12 cellular contexts compared by ENCODE assay signal in the genomic region with DNA sequence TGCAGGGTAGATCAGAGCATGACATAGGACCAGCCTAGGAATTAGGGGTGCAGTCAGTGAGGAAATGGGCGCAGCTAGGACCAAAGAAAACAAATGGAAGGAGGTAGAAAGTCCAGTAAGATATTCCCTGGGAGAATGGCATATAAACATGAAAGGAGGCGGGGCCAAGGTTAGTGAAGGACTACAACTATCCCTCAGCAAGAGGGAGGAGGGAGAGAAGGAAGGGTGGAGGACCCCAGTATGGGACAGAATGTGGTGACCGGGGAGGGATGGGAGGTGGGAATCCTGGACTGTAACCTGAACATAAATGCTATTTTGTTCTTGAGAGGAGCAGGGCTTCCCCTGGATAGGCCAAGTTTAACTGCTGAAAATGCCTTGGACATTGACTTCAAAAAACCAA. TPM values are rescaled to one million over a fixed set of nuclear protein-coding genes. Genes with fewer than 3 reads are reported as not detected.
DNase-seq lines count a peak whose midpoint lies in the region; ATAC-seq, FAIRE-seq and TF ChIP-seq lines count a peak whose summit lies in the region.
"Had no signal": no experiment of that assay in that cellular context is flagged by ENCODE, and none has a peak within 500 bp of the region (broad histone marks: within the 10 kb centered on the region; RNA-seq: fewer than 3 reads in every experiment).

No MANE protein-coding gene starts in this region.

- no peak overlapping the region for H3K14ac ChIP-seq in H1 (ENCODE audit: insufficient read length)

- CTCF ChIA-PET in H1 (lab: Charles Lee; ENCODE audit: partially characterized antibody) = interaction anchor here (0.9 to 2.3 kb wide), 2 partner anchors 12 to 87 kb away, joined by 3 to 8 read pairs; no protein-coding TSS in a partner anchor

- H3K9me3 ChIP-seq in H1 (ENCODE audit: insufficient read depth in 2 of 2, low read depth in 1 of 2, low read length in 1 of 2) (no peaks in the 10 kb centered on the region), neural progenitor cell (ENCODE audit: low read depth) (no peaks in the 10 kb centered on the region), upper lobe of right lung (no peaks in the 10 kb centered on the region)

- H3K56ac ChIP-seq in H1 (replicated peaks; ENCODE audit: insufficient read length, low read depth, low read length) = no peak overlapping the region

- no peak for FAIRE-seq in H1 (lab: Jason Lieb, UNC)

- peak overlapping the region; percentile 35; the same call in 1 of the 2 replicates for H2BK5ac ChIP-seq in H1 (ENCODE audit: low read depth, low read length)

- peak overlapping the region; percentile 0 for H2BK120ac ChIP-seq in H1 (replicated peaks; ENCODE audit: low read depth, low read length)

- H4K20me1 ChIP-seq in H1 (replicated peaks in 1 of 2; ENCODE audit: control insufficient read depth in 1 of 2, insufficient read depth in 2 of 2, low read length in 2 of 2) = no peaks in the 10 kb centered on the region
- H4K20me1 ChIP-seq in neural progenitor cell (ENCODE audit: low read depth) = no peaks in the 10 kb centered on the region

- TF ChIP-seq EP300 in H1 (IDR thresholded peaks at IDR 0.05; ENCODE audit: borderline replicate concordance in 1 of 2, low read depth in 2 of 2, low read length in 2 of 2) = no peak

- no peak for DNase-seq in activated naive CD4-positive, alpha-beta T cell treated with anti-CD3 and anti-CD28 coated beads, Interleukin-2, amount 50 U/mL, for 72 hours (ENCODE audit: low spot score in 2 of 2)
- no peak for DNase-seq in H1 (ENCODE audit: low read depth in 1 of 2, low spot score in 2 of 2)
- DNase-seq in neural progenitor cell (ENCODE audit: low spot score) = no peak
- no peak for DNase-seq in upper lobe of right lung
- no peak for DNase-seq in SIG-M5 (lab: John Stamatoyannopoulos, UW)
- DNase-seq in H4 (ENCODE audit: low spot score) = no peak
- DNase-seq: immature natural killer cell; NK-92 treated with Interleukin-12 subunit alpha and Interleukin-12 subunit beta, amount 100 ng/mL, for 24 hours; T-cell had no signal

- no peak overlapping the region for H4K8ac ChIP-seq in H1 (ENCODE audit: extremely low read depth, insufficient read depth, low read length)

- TF ChIP-seq CTCF in H1 (IDR thresholded peaks at IDR 0.05; ENCODE audit: control extremely low read depth in 1 of 3, insufficient read depth in 1 of 3, low read depth in 1 of 3, low read length in 3 of 3) (no peak), neural progenitor cell (IDR thresholded peaks at IDR 0.05) (no peak), upper lobe of right lung (IDR thresholded peaks at IDR 0.05) (no peak)

- H2AK5ac ChIP-seq in H1 (ENCODE audit: low read depth, low read length) = no peak overlapping the region

- no peaks in the 10 kb centered on the region for H3K4me1 Mint-ChIP-seq in activated naive CD4-positive, alpha-beta T cell treated with anti-CD3 and anti-CD28 coated beads, Interleukin-2, amount 50 U/mL, for 24 hours
- H3K4me1 Mint-ChIP-seq in neural progenitor cell = peaks cover 59% of the 10 kb centered on the region
- H3K4me1 Mint-ChIP-seq: immature natural killer cell had no signal

- H2BK20ac ChIP-seq in H1 (ENCODE audit: low read length) = peak overlapping the region; percentile 97; the same call in 1 of the 2 replicates

- H3K27me3 ChIP-seq in H1 (replicated peaks in 1 of 4; ENCODE audit: control insufficient read depth in 3 of 4, extremely low read depth in 1 of 4, insufficient read depth in 3 of 4, low read length in 3 of 4) (no peaks in the 10 kb centered on the region), neural progenitor cell (no peaks in the 10 kb centered on the region), upper lobe of right lung (no peaks in the 10 kb centered on the region)

- TF ChIP-seq POLR2A in H1 (IDR thresholded peaks at IDR 0.05; ENCODE audit: control extremely low read depth in 1 of 2, low read depth in 2 of 2, low read length in 2 of 2) = no peak

- H2AFZ ChIP-seq in H1 (ENCODE audit: low read length) (0 out of 2 replicates have a peak overlapping the region, but pooled peaks have one; percentile 74), neural progenitor cell (replicated peaks) (peak overlapping the region; percentile 83)

- H3K36me3 ChIP-seq in H1 (ENCODE audit: control insufficient read depth in 2 of 4, insufficient read depth in 4 of 4, low read length in 3 of 4) = no peaks in the 10 kb centered on the region
- H3K36me3 ChIP-seq in neural progenitor cell = no peaks in the 10 kb centered on the region
- H3K36me3 ChIP-seq in upper lobe of right lung = no peaks in the 10 kb centered on the region

- H3K4me1 ChIP-seq in H1 (replicated peaks in 1 of 4; ENCODE audit: control insufficient read depth in 3 of 4, insufficient read depth in 4 of 4, low read length in 3 of 4) (peaks cover 6 to 18% (median 11%) of the 10 kb centered on the region in 4 experiments), neural progenitor cell (peaks cover 20% of the 10 kb centered on the region), upper lobe of right lung (peaks cover 53% of the 10 kb centered on the region)

- no peak overlapping the region for H3K9ac ChIP-seq in H1 (replicated peaks in 1 of 4; ENCODE audit: extremely low read depth in 1 of 4, low read depth in 3 of 4, low read length in 3 of 4)
- no peak overlapping the region for H3K9ac ChIP-seq in neural progenitor cell

- peak overlapping the region; percentile 93 for H2BK12ac ChIP-seq in H1 (ENCODE audit: low read depth, low read length)

- H3K27ac Mint-ChIP-seq in activated naive CD4-positive, alpha-beta T cell treated with anti-CD3 and anti-CD28 coated beads, Interleukin-2, amount 50 U/mL, for 24 hours = peak overlapping the region; percentile 63
- no peak overlapping the region for H3K27ac Mint-ChIP-seq in activated naive CD4-positive, alpha-beta T cell treated with anti-CD3 and anti-CD28 coated beads, Interleukin-2, amount 50 U/mL, for 72 hours
- H3K27ac Mint-ChIP-seq in neural progenitor cell = peak overlapping the region; percentile 4
- H3K27ac Mint-ChIP-seq: immature natural killer cell, T-cell had no signal

- H4K5ac ChIP-seq in H1 (ENCODE audit: insufficient read length, low read depth, low read length) = no peak overlapping the region

- peak overlapping the region; percentile 85; the same call in 1 of the 2 replicates for H3K18ac ChIP-seq in H1 (ENCODE audit: extremely low read depth, low read length)

- peaks cover 3% of the 10 kb centered on the region for H3K27me3 Mint-ChIP-seq in activated naive CD4-positive, alpha-beta T cell treated with anti-CD3 and anti-CD28 coated beads, Interleukin-2, amount 50 U/mL, for 24 hours
- peaks cover 15% of the 10 kb centered on the region for H3K27me3 Mint-ChIP-seq in neural progenitor cell (ENCODE audit: insufficient read depth, low read depth)

- no peak overlapping the region for H3K4ac ChIP-seq in H1 (replicated peaks; ENCODE audit: insufficient read length, low read depth, low read length)

- no peak overlapping the region for H3K4me3 Mint-ChIP-seq in activated naive CD4-positive, alpha-beta T cell treated with anti-CD3 and anti-CD28 coated beads, Interleukin-2, amount 50 U/mL, for 24 hours
- H3K4me3 Mint-ChIP-seq in neural progenitor cell = peak overlapping the region; percentile 64
- H3K4me3 Mint-ChIP-seq: immature natural killer cell, T-cell had no signal

- no peaks in the 10 kb centered on the region for H3K79me1 ChIP-seq in H1 (ENCODE audit: low read depth, low read length)

- no peak for TF ChIP-seq RAD21 in H1 (IDR thresholded peaks at IDR 0.05 in 1 of 2, conservative IDR thresholded peaks at IDR 0.05 in 1 of 2; ENCODE audit: low read depth in 2 of 2, low read length in 2 of 2)

- H3K79me2 ChIP-seq in H1 (ENCODE audit: control insufficient read depth in 1 of 2, insufficient read depth in 2 of 2, low read length in 2 of 2) (no peaks in the 10 kb centered on the region), neural progenitor cell (ENCODE audit: low read depth) (no peaks in the 10 kb centered on the region)

- peak overlapping the region; percentile 98 for H2BK15ac ChIP-seq in H1 (ENCODE audit: low read length)

- 90% methylated on average over 3 of the region's 3 CpGs; no CpG with 5 or more reads in 1 of the 2 experiments for WGBS in H1 (ENCODE audit: extremely low coverage in 1 of 2, insufficient coverage in 1 of 2, insufficient read length in 1 of 2, insufficient replicate concordance in 2 of 2, low coverage in 1 of 2, low lambda C conversion rate in 2 of 2, missing lambda C conversion rate in 1 of 2), 2 experiments

- peak overlapping the region in 1 of 2 experiments; percentile 64; a peak in 1 of 4 replicates for H3K4me2 ChIP-seq in H1 (ENCODE audit: insufficient read depth in 1 of 2, low read depth in 2 of 2, low read length in 2 of 2)
- peak overlapping the region; percentile 65 for H3K4me2 ChIP-seq in neural progenitor cell

- no peaks in the 10 kb centered on the region for H3K36me3 Mint-ChIP-seq in activated naive CD4-positive, alpha-beta T cell treated with anti-CD3 and anti-CD28 coated beads, Interleukin-2, amount 50 U/mL, for 24 hours
- no peaks in the 10 kb centered on the region for H3K36me3 Mint-ChIP-seq in activated naive CD4-positive, alpha-beta T cell treated with anti-CD3 and anti-CD28 coated beads, Interleukin-2, amount 50 U/mL, for 72 hours
- H3K36me3 Mint-ChIP-seq in neural progenitor cell = no peaks in the 10 kb centered on the region
- H3K36me3 Mint-ChIP-seq: immature natural killer cell, T-cell had no signal

- intact Hi-C loops in upper lobe of right lung (cut with DNase I) = no loop called here

- no peaks in the 10 kb centered on the region for H3K23me2 ChIP-seq in H1 (ENCODE audit: low read depth, low read length)

- no peak overlapping the region for H3K23ac ChIP-seq in H1 (ENCODE audit: insufficient read length)

- POLR2A ChIA-PET in H1 (lab: Charles Lee; ENCODE audit: partially characterized antibody) = interaction anchor here (0.6 to 2.1 kb wide), 5 partner anchors 12 to 368 kb away, joined by 3 to 5 read pairs (median 4); no protein-coding TSS in a partner anchor

- no peak for ATAC-seq in activated naive CD4-positive, alpha-beta T cell treated with anti-CD3 and anti-CD28 coated beads, Interleukin-2, amount 50 U/mL, for 72 hours
- ATAC-seq in upper lobe of right lung = no peak
- no peak for ATAC-seq in HG03280 (IDR thresholded peaks at IDR 0.05; ENCODE audit: unreplicated experiment)
- ATAC-seq: T-cell had no signal

- H3K9me3 Mint-ChIP-seq in activated naive CD4-positive, alpha-beta T cell treated with anti-CD3 and anti-CD28 coated beads, Interleukin-2, amount 50 U/mL, for 24 hours = no peaks in the 10 kb centered on the region
- no peaks in the 10 kb centered on the region for H3K9me3 Mint-ChIP-seq in activated naive CD4-positive, alpha-beta T cell treated with anti-CD3 and anti-CD28 coated beads, Interleukin-2, amount 50 U/mL, for 72 hours
- H3K9me3 Mint-ChIP-seq in neural progenitor cell = peaks cover 2% of the 10 kb centered on the region
- H3K9me3 Mint-ChIP-seq: immature natural killer cell, T-cell had no signal

- no peak overlapping the region for H3K4me3 ChIP-seq in H1 (ENCODE audit: extremely low read depth in 1 of 4, insufficient read depth in 2 of 4, low read depth in 3 of 4, low read length in 4 of 4)
- no peak overlapping the region for H3K4me3 ChIP-seq in neural progenitor cell
- no peak overlapping the region for H3K4me3 ChIP-seq in upper lobe of right lung

- H4K91ac ChIP-seq in H1 (replicated peaks; ENCODE audit: insufficient read length, low read length) = peak overlapping the region; percentile 59

- H3F3A ChIP-seq in neural progenitor cell (ENCODE audit: low read depth) = peaks cover 7% of the 10 kb centered on the region

- H3K27ac ChIP-seq in H1 (ENCODE audit: low read depth, low read length) (no peak overlapping the region; the same call in 1 of the 2 replicates), neural progenitor cell (no peak overlapping the region), upper lobe of right lung (peak overlapping the region; percentile 51)

RNA-seq across cellular contexts. Expression of a gene that starts 22.8 kb away (rescaled TPM):
- under 1 TPM in 1 of 2 donors, not detected in 1; 0.10 TPM for total RNA-seq in activated naive CD4-positive, alpha-beta T cell treated with anti-CD3 and anti-CD28 coated beads, Interleukin-2, amount 50 U/mL, for 72 hours
- 0.09 TPM in 1 of 2 replicates, not detected in the other for total RNA-seq in H1 (2021; fragmentation: NEBNext Ultra II Directional; extraction: Animal tissue kit (Norgen Biotek cat#: 25700))
- polyA plus RNA-seq in H1 (2011; rRNA removed) = 0.08 and 0.09 TPM in 2 replicates
- polyA plus RNA-seq in H1 (2011; cell fraction: cytosol; rRNA removed) = 0.10 TPM
- 0.14 TPM for polyA plus RNA-seq in H1 (2011; cell fraction: nucleus; rRNA removed)
- polyA plus RNA-seq in H1 (2012, experiment 1 of 2) = 0.07 to 0.31 TPM (median 0.17 TPM) in 4 replicates
- 0.04 TPM for polyA plus RNA-seq in H1 (2012, experiment 2 of 2)
- 0.02 TPM for polyA plus RNA-seq in H1 (2013, experiment 1 of 2)
- polyA plus RNA-seq in H1 (2013, experiment 2 of 2) = 0.09 TPM
- 0.16 and 0.46 TPM in 2 replicates for polyA minus RNA-seq in H1 (2011; rRNA and poly(A)+ RNA removed)
- polyA minus RNA-seq in H1 (2011; cell fraction: cytosol; rRNA and poly(A)+ RNA removed) = not detected
- 0.30 TPM for polyA minus RNA-seq in H1 (2011; cell fraction: nucleus; rRNA and poly(A)+ RNA removed)
- total RNA-seq in neural progenitor cell (ENCODE audit: low replicate concordance) (0.47 TPM in 1 of 2 replicates, not detected in the other), upper lobe of right lung (6.6 TPM)
- total RNA-seq in H4 (2014; rRNA removed; shearing (Covaris generic)) = 3.4 and 3.7 TPM in 2 replicates
- total RNA-seq: A172 had no signal

RNA-seq across cellular contexts. Expression of a gene that starts 47.3 kb away (rescaled TPM):
- 1 to 10 TPM; 3.8 to 6.8 TPM for total RNA-seq in activated naive CD4-positive, alpha-beta T cell treated with anti-CD3 and anti-CD28 coated beads, Interleukin-2, amount 50 U/mL, for 72 hours
- 1.3 and 2.0 TPM in 2 replicates for total RNA-seq in H1 (2021; fragmentation: NEBNext Ultra II Directional; extraction: Animal tissue kit (Norgen Biotek cat#: 25700))
- 0.12 and 0.47 TPM in 2 replicates for polyA plus RNA-seq in H1 (2011; rRNA removed)
- 0.53 TPM for polyA plus RNA-seq in H1 (2011; cell fraction: cytosol; rRNA removed)
- polyA plus RNA-seq in H1 (2011; cell fraction: nucleus; rRNA removed) = 0.53 TPM
- 0.71 to 2.0 TPM (median 1.2 TPM) in 4 replicates for polyA plus RNA-seq in H1 (2012, experiment 1 of 2)
- not detected for polyA plus RNA-seq in H1 (2012, experiment 2 of 2)
- 1.0 TPM for polyA plus RNA-seq in H1 (2013, experiment 1 of 2)
- 0.75 TPM for polyA plus RNA-seq in H1 (2013, experiment 2 of 2)
- polyA minus RNA-seq in H1 (2011; rRNA and poly(A)+ RNA removed) = 0.95 and 1.2 TPM in 2 replicates
- polyA minus RNA-seq in H1 (2011; cell fraction: cytosol; rRNA and poly(A)+ RNA removed) = 2.2 TPM
- polyA minus RNA-seq in H1 (2011; cell fraction: nucleus; rRNA and poly(A)+ RNA removed) = 3.2 TPM
- total RNA-seq in neural progenitor cell (ENCODE audit: low replicate concordance) = 1.1 and 2.7 TPM in 2 replicates
- 11.8 TPM for total RNA-seq in upper lobe of right lung
- 1.8 and 2.1 TPM in 2 replicates for total RNA-seq in H4 (2014; rRNA removed; shearing (Covaris generic))
- total RNA-seq: A172 had no signal

Comparison
In these comparisons a context has a peak if more than half of its experiments do, and no peak if none do; other contexts are left out.
1. H3K27ac Mint-ChIP-seq: peak in activated naive CD4-positive, alpha-beta T cell treated with anti-CD3 and anti-CD28 coated beads, Interleukin-2, amount 50 U/mL, for 24 hours (single experiment) and neural progenitor cell (single experiment); none in activated naive CD4-positive, alpha-beta T cell treated with anti-CD3 and anti-CD28 coated beads, Interleukin-2, amount 50 U/mL, for 72 hours (0 of 2).